ENCODE assay signal across 33 cellular contexts in the genomic region with DNA sequence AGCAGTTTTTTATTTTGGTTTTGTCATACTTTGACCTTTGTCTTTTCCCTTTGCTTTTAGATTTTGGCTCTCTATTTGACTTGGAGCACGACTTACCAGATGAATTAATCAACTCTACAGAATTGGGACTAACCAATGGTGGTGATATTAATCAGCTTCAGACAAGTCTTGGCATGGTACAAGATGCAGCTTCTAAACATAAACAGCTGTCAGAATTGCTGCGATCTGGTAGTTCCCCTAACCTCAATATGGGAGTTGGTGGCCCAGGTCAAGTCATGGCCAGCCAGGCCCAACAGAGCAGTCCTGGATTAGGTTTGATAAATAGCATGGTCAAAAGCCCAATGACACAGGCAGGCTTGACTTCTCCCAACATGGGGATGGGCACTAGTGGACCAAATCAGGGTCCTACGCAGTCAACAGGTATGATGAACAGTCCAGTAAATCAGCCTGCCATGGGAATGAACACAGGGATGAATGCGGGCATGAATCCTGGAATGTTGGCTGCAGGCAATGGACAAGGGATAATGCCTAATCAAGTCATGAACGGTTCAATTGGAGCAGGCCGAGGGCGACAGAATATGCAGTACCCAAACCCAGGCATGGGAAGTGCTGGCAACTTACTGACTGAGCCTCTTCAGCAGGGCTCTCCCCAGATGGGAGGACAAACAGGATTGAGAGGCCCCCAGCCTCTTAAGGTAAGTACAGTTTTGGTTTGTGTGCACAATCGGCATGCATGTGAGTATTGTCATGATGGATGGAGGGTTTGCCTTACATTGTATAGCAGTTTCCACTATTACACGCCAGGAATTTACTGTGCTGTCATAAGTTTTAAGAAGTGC. TPM values are rescaled to one million over a fixed set of nuclear protein-coding genes. Genes with fewer than 3 reads are reported as not detected.
DNase-seq lines count a peak whose midpoint lies in the region; ATAC-seq, FAIRE-seq and TF ChIP-seq lines count a peak whose summit lies in the region.
"Had no signal": no experiment of that assay in that cellular context is flagged by ENCODE, and none has a peak within 500 bp of the region (broad histone marks: within the 10 kb centered on the region; RNA-seq: fewer than 3 reads in every experiment).

No MANE protein-coding gene starts in this region.

- H3K27me3 ChIP-seq in right cardiac atrium (ENCODE audit: control insufficient read depth, insufficient read depth) (no peaks in the 10 kb centered on the region), heart left ventricle (no peaks in the 10 kb centered on the region), PC-3 (ENCODE audit: low read length) (no peaks in the 10 kb centered on the region), keratinocyte (ENCODE audit: control insufficient read depth, extremely low read depth, insufficient read depth, low read length) (no peaks in the 10 kb centered on the region), tibial artery (no peaks in the 10 kb centered on the region), transverse colon (no peaks in the 10 kb centered on the region)
- H3K27me3 ChIP-seq: BLaER1, brain microvascular endothelial cell, gastroesophageal sphincter had no signal

- H4K20me1 ChIP-seq in PC-3 (ENCODE audit: low read length) = peaks cover 4% of the 10 kb centered on the region; the same call in 1 of the 2 replicates
- H4K20me1 ChIP-seq in keratinocyte (ENCODE audit: control insufficient read depth, extremely low read depth, insufficient read depth, low read length) = peaks cover 9% of the 10 kb centered on the region

- CTCF ChIA-PET in PC-3 (lab: Charles Lee) = no interaction called here

- TF ChIP-seq POLR2A in heart left ventricle (IDR thresholded peaks at IDR 0.05) (no peak), transverse colon (IDR thresholded peaks at IDR 0.05) (no peak)

- in situ Hi-C loops in transverse colon (cut with MboI; ENCODE audit: low pct_ligation_motif_present in 1 of 4, low pct_unique_long_range_greater_than_20kb in 1 of 4, low sequenced_read_pairs in 3 of 4) = no loop called here

- no peak overlapping the region for H3K4me2 ChIP-seq in PC-3 (ENCODE audit: low read length)
- H3K4me2 ChIP-seq in keratinocyte (ENCODE audit: control insufficient read depth, extremely low read depth, insufficient read depth, low read depth, low read length) = no peak overlapping the region
- H3K4me2 ChIP-seq: BLaER1, GM23338 had no signal

- no peak for TF ChIP-seq EP300 in transverse colon (IDR thresholded peaks at IDR 0.05; ENCODE audit: low read depth)

- dilution Hi-C loops in keratinocyte (cut with MboI; ENCODE audit: extremely low pct_ligation_motif_present, low sequenced_read_pairs) = no loop called here

- peak; percentile 58 for FAIRE-seq in keratinocyte (lab: Jason Lieb, UNC)

- H3K4me1 ChIP-seq in right cardiac atrium (ENCODE audit: control insufficient read depth, insufficient read depth, low read length) (peaks cover 3% of the 10 kb centered on the region), heart left ventricle (peaks cover 0 to 27% (median 12%) of the 10 kb centered on the region in 12 donors), PC-3 (ENCODE audit: insufficient read depth, low read length) (no peaks in the 10 kb centered on the region), keratinocyte (ENCODE audit: control insufficient read depth, extremely low read depth, insufficient read depth, low read length) (no peaks in the 10 kb centered on the region), tibial artery (peaks cover 0 to 10% (median 2%) of the 10 kb centered on the region in 4 donors), transverse colon (peaks cover 0 to 11% (median 4%) of the 10 kb centered on the region in 4 donors)
- H3K4me1 ChIP-seq: BLaER1, prostate gland had no signal

- WGBS in right cardiac atrium = 95% methylated on average over 9 of the region's 9 CpGs
- WGBS in heart left ventricle, 4 donors = 92 to 96% (median 93%) methylated on average over 9 of the region's 9 CpGs
- WGBS in transverse colon (ENCODE audit: low coverage in 1 of 2), 2 donors = 81 to 93% methylated on average over 4 to 9 of the region's 9 CpGs

- ATAC-seq in right cardiac atrium = no peak
- ATAC-seq in heart left ventricle = no peak
- no peak for ATAC-seq in PC-3
- ATAC-seq: gastroesophageal sphincter; GM23338; Panc1; stimulated activated naive CD8-positive, alpha-beta T cell treated with anti-CD3 and anti-CD28 coated beads, Interleukin-15, Interleukin-2, amounts not matched to agents 100 U/mL and 50 U/mL, for 24 hours had no signal

- H3K36me3 ChIP-seq in heart left ventricle = peaks cover 0 to 74% (median 54%) of the 10 kb centered on the region in 9 donors
- peaks cover 8% of the 10 kb centered on the region for H3K36me3 ChIP-seq in PC-3 (ENCODE audit: low read depth, low read length)
- peaks cover 5 to 24% of the 10 kb centered on the region in 2 experiments for H3K36me3 ChIP-seq in keratinocyte (ENCODE audit: control insufficient read depth in 2 of 2, extremely low read depth in 1 of 2, insufficient read depth in 2 of 2, low read length in 2 of 2)
- H3K36me3 ChIP-seq in tibial artery = peaks cover 26 to 40% (median 28%) of the 10 kb centered on the region in 3 donors
- H3K36me3 ChIP-seq in transverse colon = peaks cover 0 to 20% (median 7%) of the 10 kb centered on the region in 4 donors

- TF ChIP-seq CTCF in heart left ventricle (IDR thresholded peaks at IDR 0.05) (no peak), PC-3 (conservative IDR thresholded peaks at IDR 0.05; ENCODE audit: low read depth, low read length) (no peak), keratinocyte (optimal IDR thresholded peaks at IDR 0.05 in 1 of 3, IDR thresholded peaks at IDR 0.05 in 1 of 3, conservative IDR thresholded peaks at IDR 0.05 in 1 of 3; ENCODE audit: extremely low read depth in 1 of 3, insufficient read depth in 2 of 3, low read length in 3 of 3) (no peak), tibial artery (IDR thresholded peaks at IDR 0.05) (no peak), transverse colon (IDR thresholded peaks at IDR 0.05) (no peak)

- H3K9me1 ChIP-seq in keratinocyte (ENCODE audit: control insufficient read depth, extremely low read depth, insufficient read depth, low read length) = no peaks in the 10 kb centered on the region

- no peak overlapping the region for H2AFZ ChIP-seq in PC-3 (ENCODE audit: low read length)
- H2AFZ ChIP-seq in keratinocyte (ENCODE audit: control insufficient read depth, low read length) = no peak overlapping the region
- H2AFZ ChIP-seq: GM23338 had no signal

- no peak for DNase-seq in right cardiac atrium
- DNase-seq in heart left ventricle = no peak
- DNase-seq in PC-3 = no peak
- DNase-seq in keratinocyte (ENCODE audit: low read depth, low spot score) = no peak
- no peak for DNase-seq in tibial artery
- no peak for DNase-seq in germinal center (ENCODE audit: low spot score)
- no peak for DNase-seq in transverse colon
- DNase-seq: ACHN; activated CD4-positive, alpha-beta memory T cell treated with anti-CD3 and anti-CD28 coated beads, Interleukin-2, amount 10 ng/mL, durations not matched to agents 7 days and 5 days; activated CD4-positive, alpha-beta T cell treated with anti-CD3 and anti-CD28 coated beads for 1 hour; activated CD8-positive, alpha-beta memory T cell treated with anti-CD3 and anti-CD28 coated beads, Interleukin-2, amount 50 U/mL, for 48 hours; activated gamma-delta T cell treated with Interleukin-2 at 50 U/mL for 16 hours; amniotic stem cell; brain microvascular endothelial cell; DMS79; GF-D8; hypothalamus; immature natural killer cell; mesenchymal stem cell; NCI-H1048; NCI-H1694 treated with DMSO at 0.1 percent for 48 hours; NCI-H2171; NCI-H510A treated with DMSO at 0.1 percent for 48 hours; SHP77; stimulated activated CD4-positive, alpha-beta T cell treated with anti-CD3 and anti-CD28 coated beads, Interleukin-15, amount 100 ng/mL, for 24 hours; stimulated activated naive CD8-positive, alpha-beta T cell treated with anti-CD3 and anti-CD28 coated beads, Interleukin-15, Interleukin-2, amounts not matched to agents 100 U/mL and 50 U/mL, for 24 hours had no signal

- TSS peak; percentile 41 for BruUV-seq in PC-3 (replicated peaks; lab: Mats Ljungman, UMichigan)

- H3K27ac ChIP-seq in right cardiac atrium (ENCODE audit: low read length) = peak overlapping the region; percentile 2
- H3K27ac ChIP-seq in heart left ventricle = no peak overlapping the region
- no peak overlapping the region for H3K27ac ChIP-seq in PC-3 (ENCODE audit: low read length)
- H3K27ac ChIP-seq in keratinocyte (ENCODE audit: control insufficient read depth, insufficient read depth, low read length) = no peak overlapping the region
- no peak overlapping the region for H3K27ac ChIP-seq in tibial artery
- H3K27ac ChIP-seq in transverse colon = no peak overlapping the region
- H3K27ac ChIP-seq: BLaER1, brain microvascular endothelial cell, coronary artery, gastroesophageal sphincter, prostate gland, thoracic aorta had no signal

- POLR2A ChIA-PET in PC-3 (lab: Charles Lee; ENCODE audit: unreplicated experiment) = no interaction called here

- no peaks in the 10 kb centered on the region for H3K9me3 ChIP-seq in right cardiac atrium (ENCODE audit: control insufficient read depth, low read length)
- H3K9me3 ChIP-seq in heart left ventricle = peaks cover 0 to 4% (median 0%) of the 10 kb centered on the region in 12 donors
- H3K9me3 ChIP-seq in PC-3 (ENCODE audit: low read length) = no peaks in the 10 kb centered on the region
- no peaks in the 10 kb centered on the region for H3K9me3 ChIP-seq in keratinocyte (ENCODE audit: control insufficient read depth, low read depth, low read length)
- no peaks in the 10 kb centered on the region for H3K9me3 ChIP-seq in tibial artery
- H3K9me3 ChIP-seq in transverse colon = no peaks in the 10 kb centered on the region
- H3K9me3 ChIP-seq: BLaER1, gastroesophageal sphincter, prostate gland, thoracic aorta had no signal

- H3K9me2 ChIP-seq in PC-3 (replicated peaks; ENCODE audit: low read length) = no peaks in the 10 kb centered on the region

- H3K9ac ChIP-seq in PC-3 (ENCODE audit: low read length) (no peak overlapping the region), keratinocyte (ENCODE audit: control insufficient read depth, extremely low read depth, insufficient read depth, low read length) (no peak overlapping the region)
- H3K9ac ChIP-seq: BLaER1 had no signal

- H3K4me3 ChIP-seq in right cardiac atrium (ENCODE audit: low read length) (no peak overlapping the region), heart left ventricle (no peak overlapping the region), PC-3 (ENCODE audit: low read length) (no peak overlapping the region), keratinocyte (ENCODE audit: control insufficient read depth in 2 of 3, extremely low read depth in 1 of 3, insufficient read depth in 2 of 3, low read depth in 1 of 3, low read length in 3 of 3) (no peak overlapping the region), tibial artery (no peak overlapping the region), transverse colon (no peak overlapping the region)
- H3K4me3 ChIP-seq: BLaER1, coronary artery, gastroesophageal sphincter, GM23338, prostate gland, thoracic aorta had no signal

- peaks cover 64% of the 10 kb centered on the region for H3K79me2 ChIP-seq in PC-3 (ENCODE audit: low read length)
- peaks cover 72% of the 10 kb centered on the region for H3K79me2 ChIP-seq in keratinocyte (ENCODE audit: control insufficient read depth, insufficient read depth, low read length)

- H3F3A ChIP-seq in PC-3 (ENCODE audit: low read length, unreplicated experiment) = no peaks in the 10 kb centered on the region

- intact Hi-C loops in right cardiac atrium (cut with DNase I) = no loop called here
- intact Hi-C loops in heart left ventricle (cut with DNase I) = loop anchor here in 2 of 10 donors (5.0 to 10.0 kb wide), 2 partner anchors 35 to 57 kb away; no protein-coding TSS in a partner anchor
- intact Hi-C loops in PC-3 (cut with micrococcal nuclease) = no loop called here
- intact Hi-C loops in tibial artery (cut with DNase I; ENCODE audit: low total_unique reads) = no loop called here
- intact Hi-C loops in transverse colon (cut with DNase I; ENCODE audit: low total_unique reads) = no loop called here

RNA-seq across cellular contexts. Expression of gene EP300, which starts 25.0 kb away (rescaled TPM):
- total RNA-seq in right cardiac atrium = 10 to 100 TPM; 25.6 to 38.0 (median 35.5) TPM
- polyA plus RNA-seq in right cardiac atrium = 13.2 TPM
- 10 to 100 TPM; 21.1 to 58.0 (median 39.5) TPM for total RNA-seq in heart left ventricle
- polyA plus RNA-seq in heart left ventricle = 10 to 100 TPM; 11.4 to 14.9 TPM
- 17.8 and 20.7 TPM in 2 replicates for total RNA-seq in PC-3 (2014; rRNA removed)
- 7.9 to 10.5 TPM (median 9.7 TPM) in 3 replicates for polyA plus RNA-seq in keratinocyte
- 23.9 TPM for polyA plus RNA-seq in keratinocyte (2011; ENCODE audit: low read depth)
- polyA plus RNA-seq in keratinocyte (2011; cell fraction: cytosol; rRNA removed) = 14.5 and 20.1 TPM in 2 replicates
- 79.0 and 85.0 TPM in 2 replicates for polyA plus RNA-seq in keratinocyte (2011; cell fraction: nucleus; rRNA removed)
- 21.6 and 21.8 TPM in 2 replicates for polyA plus RNA-seq in keratinocyte (2012; ENCODE audit: low replicate concordance)
- 51.2 to 126 TPM (median 62.3 TPM) in 3 replicates for polyA minus RNA-seq in keratinocyte
- 17.1 TPM for polyA minus RNA-seq in keratinocyte (2011; cell fraction: cytosol; rRNA and poly(A)+ RNA removed)
- polyA minus RNA-seq in keratinocyte (2011; cell fraction: nucleus; rRNA and poly(A)+ RNA removed) = 70.2 and 131 TPM in 2 replicates
- 100 to 1,000 TPM in 1 of 4 donors, 10 to 100 TPM in 3; 80.6 to 119 (median 91.6) TPM for total RNA-seq in transverse colon
